ENCODE assay signal across 1 cellular context in the genomic region with DNA sequence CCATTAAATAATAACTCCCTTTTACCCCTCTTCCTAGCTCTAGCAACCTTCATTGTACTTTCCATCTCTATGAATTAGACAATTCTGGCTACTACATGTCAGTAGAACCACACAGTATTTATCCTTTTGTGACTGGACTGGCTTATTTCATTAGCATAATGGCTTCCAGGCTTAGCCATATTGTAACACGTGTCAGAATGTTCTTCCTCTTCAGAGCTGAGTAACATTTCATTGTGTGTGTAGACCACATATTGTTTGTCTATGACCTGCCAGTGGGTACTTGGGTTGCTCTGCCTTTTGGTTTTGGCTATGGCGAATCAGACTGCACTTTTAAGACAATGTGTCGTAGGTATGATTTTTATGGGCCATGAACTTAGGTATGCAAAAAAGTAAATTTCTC.
TF ChIP-seq lines count a peak whose summit lies in the region.

No MANE protein-coding gene starts in this region.

TF ChIP-seq in GM12878, 131 proteins besides CTCF, POLR2A, EP300 and RAD21:
- TF ChIP-seq BMI1 (IDR thresholded peaks at IDR 0.05; ENCODE audit: borderline replicate concordance) (no peak), LARP7 (IDR thresholded peaks at IDR 0.05) (no peak), TCF3 (IDR thresholded peaks at IDR 0.05; ENCODE audit: borderline replicate concordance, insufficient read depth, low read depth, low read length) (no peak), CREB1 (IDR thresholded peaks at IDR 0.05; ENCODE audit: low read depth) (no peak), CREM (IDR thresholded peaks at IDR 0.05; ENCODE audit: low read depth) (no peak)
- TF ChIP-seq, protein P1, sequence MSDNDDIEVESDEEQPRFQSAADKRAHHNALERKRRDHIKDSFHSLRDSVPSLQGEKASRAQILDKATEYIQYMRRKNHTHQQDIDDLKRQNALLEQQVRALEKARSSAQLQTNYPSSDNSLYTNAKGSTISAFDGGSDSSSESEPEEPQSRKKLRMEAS (IDR thresholded peaks at IDR 0.05; ENCODE audit: low read depth, low read length): no peak
- TF ChIP-seq, protein P2, sequence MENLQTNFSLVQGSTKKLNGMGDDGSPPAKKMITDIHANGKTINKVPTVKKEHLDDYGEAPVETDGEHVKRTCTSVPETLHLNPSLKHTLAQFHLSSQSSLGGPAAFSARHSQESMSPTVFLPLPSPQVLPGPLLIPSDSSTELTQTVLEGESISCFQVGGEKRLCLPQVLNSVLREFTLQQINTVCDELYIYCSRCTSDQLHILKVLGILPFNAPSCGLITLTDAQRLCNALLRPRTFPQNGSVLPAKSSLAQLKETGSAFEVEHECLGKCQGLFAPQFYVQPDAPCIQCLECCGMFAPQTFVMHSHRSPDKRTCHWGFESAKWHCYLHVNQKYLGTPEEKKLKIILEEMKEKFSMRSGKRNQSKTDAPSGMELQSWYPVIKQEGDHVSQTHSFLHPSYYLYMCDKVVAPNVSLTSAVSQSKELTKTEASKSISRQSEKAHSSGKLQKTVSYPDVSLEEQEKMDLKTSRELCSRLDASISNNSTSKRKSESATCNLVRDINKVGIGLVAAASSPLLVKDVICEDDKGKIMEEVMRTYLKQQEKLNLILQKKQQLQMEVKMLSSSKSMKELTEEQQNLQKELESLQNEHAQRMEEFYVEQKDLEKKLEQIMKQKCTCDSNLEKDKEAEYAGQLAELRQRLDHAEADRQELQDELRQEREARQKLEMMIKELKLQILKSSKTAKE (IDR thresholded peaks at IDR 0.05; ENCODE audit: low read depth, poor library complexity, severe bottlenecking): no peak
TF ChIP-seq in GM12878: peak in this region for 0.
